11 cellular contexts compared by ENCODE assay signal in genomic region chr5:10304932-10305331, GRCh38. TPM values are rescaled to one million over a fixed set of nuclear protein-coding genes. Genes with fewer than 3 reads are reported as not detected.
DNase-seq lines count a peak whose midpoint lies in the region; ATAC-seq and TF ChIP-seq lines count a peak whose summit lies in the region.
"Had no signal": no experiment of that assay in that cellular context is flagged by ENCODE, and none has a peak within 500 bp of the region (broad histone marks: within the 10 kb centered on the region; RNA-seq: fewer than 3 reads in every experiment).

No MANE protein-coding gene starts in this region.

- in situ Hi-C loops in SK-MEL-5 (cut with HindIII; ENCODE audit: low pct_unique_long_range_greater_than_20kb, low sequenced_read_pairs), result no loop called here

- H3K4me3 ChIP-seq in left ventricle myocardium inferior (no peak overlapping the region), heart right ventricle (no peak overlapping the region)

- TF ChIP-seq POLR2A in erythroblast (IDR thresholded peaks at IDR 0.05; ENCODE audit: low read length), result no peak

- ATAC-seq in heart right ventricle (no peak), HG03469 (IDR thresholded peaks at IDR 0.05; ENCODE audit: unreplicated experiment) (no peak), GM21529 (IDR thresholded peaks at IDR 0.05; ENCODE audit: unreplicated experiment) (no peak)
- ATAC-seq: left colon had no signal

- H3K27me3 ChIP-seq in left ventricle myocardium inferior (ENCODE audit: low read depth) (no peaks in the 10 kb centered on the region), heart right ventricle (peaks cover 0 to 10% (median 0%) of the 10 kb centered on the region in 7 donors)

- TF ChIP-seq CTCF in left ventricle myocardium inferior (IDR thresholded peaks at IDR 0.05; ENCODE audit: borderline replicate concordance), result peak; percentile 27
- TF ChIP-seq CTCF in heart right ventricle (IDR thresholded peaks at IDR 0.05), result peak in 3 of 9 donors; percentile 10 to 16 (median 14)

- H3K27ac ChIP-seq in left ventricle myocardium inferior (replicated peaks), result peak overlapping the region; percentile 86
- no peak overlapping the region for H3K27ac ChIP-seq in heart right ventricle

- H3K9me3 ChIP-seq in left ventricle myocardium inferior (replicated peaks) (no peaks in the 10 kb centered on the region), heart right ventricle (peaks cover 0 to 5% (median 0%) of the 10 kb centered on the region in 11 donors)

- H3K36me3 ChIP-seq in left ventricle myocardium inferior (peaks cover 3% of the 10 kb centered on the region), heart right ventricle (peaks cover 0 to 2% (median 0%) of the 10 kb centered on the region in 9 donors)

- H3K4me1 ChIP-seq in left ventricle myocardium inferior, result peaks cover 55% of the 10 kb centered on the region
- peaks cover 0 to 58% (median 18%) of the 10 kb centered on the region in 9 donors for H3K4me1 ChIP-seq in heart right ventricle

- intact Hi-C loops in left ventricle myocardium inferior (cut with micrococcal nuclease), result no loop called here
- intact Hi-C loops in heart right ventricle (cut with DNase I), result no loop called here

- DNase-seq in left ventricle myocardium inferior (no peak), heart right ventricle (no peak), SK-MEL-5 (ENCODE audit: low read depth, low spot score) (peak; percentile 58), erythroblast (lab: John Stamatoyannopoulos, UW) (peak; percentile 21 to 45), HPDE6-E6E7 (ENCODE audit: extremely low spot score) (no peak), activated T-cell treated with anti-CD3 and anti-CD28 coated beads for 4 hours (no peak)
- DNase-seq: hippocampal formation had no signal

- WGBS in heart right ventricle, 2 donors, result 70 to 79% methylated on average over 5 of the region's 5 CpGs

RNA-seq across cellular contexts. Expression of gene CMBL, which starts 2.8 kb away (rescaled TPM):
- total RNA-seq in left ventricle myocardium inferior (50.4 TPM), heart right ventricle (10 to 100 TPM; 32.2 to 53.4 (median 45.3) TPM)
- polyA plus RNA-seq in heart right ventricle, result 10 to 100 TPM; 12.0 to 24.3 TPM
- total RNA-seq in SK-MEL-5 (2014; rRNA removed; shearing (Covaris generic)), result not detected in 2 replicates
- polyA plus RNA-seq in SK-MEL-5 (2015; cell fraction: cytosol; rRNA removed), result not detected in 2 replicates
- polyA plus RNA-seq in SK-MEL-5 (2015; cell fraction: nucleus; rRNA removed), result not detected in 2 replicates
- polyA plus RNA-seq: IgD-negative memory B cell had no signal

RNA-seq across cellular contexts. Expression of gene MARCHF6, which starts 48.6 kb away (rescaled TPM):
- 162 TPM for total RNA-seq in left ventricle myocardium inferior
- total RNA-seq in heart right ventricle, result 100 to 1,000 TPM; 169 to 210 (median 185) TPM
- polyA plus RNA-seq in heart right ventricle, result 100 to 1,000 TPM in 1 of 2 donors, 10 to 100 TPM in 1; 30.4 to 137 TPM
- 73.0 and 75.8 TPM in 2 replicates for total RNA-seq in SK-MEL-5 (2014; rRNA removed; shearing (Covaris generic))
- 76.9 and 109 TPM in 2 replicates for polyA plus RNA-seq in SK-MEL-5 (2015; cell fraction: cytosol; rRNA removed)
- polyA plus RNA-seq in SK-MEL-5 (2015; cell fraction: nucleus; rRNA removed), result 311 and 332 TPM in 2 replicates

RNA-seq across cellular contexts. Expression of gene CCT5, which starts 54.9 kb away (rescaled TPM):
- total RNA-seq in left ventricle myocardium inferior, result 93.2 TPM
- 100 to 1,000 TPM in 4 of 10 donors, 10 to 100 TPM in 6; 83.6 to 118 (median 95.9) TPM for total RNA-seq in heart right ventricle
- 100 to 1,000 TPM in 1 of 2 donors, 10 to 100 TPM in 1; 54.7 to 247 TPM for polyA plus RNA-seq in heart right ventricle
- total RNA-seq in SK-MEL-5 (2014; rRNA removed; shearing (Covaris generic)), result 1,160 and 1,344 TPM in 2 replicates
- polyA plus RNA-seq in SK-MEL-5 (2015; cell fraction: cytosol; rRNA removed), result 659 and 725 TPM in 2 replicates
- 532 and 577 TPM in 2 replicates for polyA plus RNA-seq in SK-MEL-5 (2015; cell fraction: nucleus; rRNA removed)

RNA-seq across cellular contexts. Expression of gene ATPSCKMT, which starts 55.2 kb away (rescaled TPM):
- total RNA-seq in left ventricle myocardium inferior, result 18.0 TPM
- 10 to 100 TPM; 10.5 to 19.2 (median 14.7) TPM for total RNA-seq in heart right ventricle
- 10 to 100 TPM in 1 of 2 donors, 1 to 10 TPM in 1; 7.2 to 14.3 TPM for polyA plus RNA-seq in heart right ventricle
- total RNA-seq in SK-MEL-5 (2014; rRNA removed; shearing (Covaris generic)), result 33.8 and 40.7 TPM in 2 replicates
- 18.6 and 25.7 TPM in 2 replicates for polyA plus RNA-seq in SK-MEL-5 (2015; cell fraction: cytosol; rRNA removed)
- polyA plus RNA-seq in SK-MEL-5 (2015; cell fraction: nucleus; rRNA removed), result 28.5 and 49.4 TPM in 2 replicates

Comparison
In these comparisons a context has a peak if more than half of its experiments do, and no peak if none do; other contexts are left out.
1. DNase-seq: peak in SK-MEL-5 (single experiment) and erythroblast (2 of 2); none in left ventricle myocardium inferior (single experiment), heart right ventricle (0 of 2), HPDE6-E6E7 (single experiment) and activated T-cell treated with anti-CD3 and anti-CD28 coated beads for 4 hours (single experiment).
2. RNA of gene CMBL, which starts 2.8 kb away (total RNA-seq): 50.4 TPM in left ventricle myocardium inferior (single experiment) and 32.2 to 53.4 TPM in heart right ventricle; not detected in SK-MEL-5; every median in the first group is over 10 times any median in the second.